9 cellular contexts compared by ENCODE assay signal in the genomic region with DNA sequence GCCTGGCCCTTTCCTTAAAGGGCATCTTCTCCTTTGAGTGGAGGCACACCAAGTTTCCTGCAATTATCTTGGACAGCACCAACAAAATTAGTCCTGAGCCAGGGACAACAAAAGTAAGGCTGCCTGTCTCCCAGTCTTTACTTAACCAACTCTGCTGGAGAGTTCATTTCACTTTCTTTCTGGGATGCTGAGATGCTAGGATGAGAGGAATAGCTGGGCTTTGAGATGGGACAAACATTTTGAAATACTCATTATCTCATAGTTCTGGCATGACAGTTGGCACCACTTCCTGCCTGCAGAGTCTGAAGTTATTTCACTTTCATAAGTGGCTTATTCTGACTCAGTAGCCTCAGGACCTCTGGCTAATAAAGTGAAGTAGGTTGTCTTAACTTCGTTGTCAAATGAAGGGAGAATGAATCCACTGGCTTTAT.
DNase-seq lines count a peak whose midpoint lies in the region; ATAC-seq and TF ChIP-seq lines count a peak whose summit lies in the region.
"Had no signal": no experiment of that assay in that cellular context is flagged by ENCODE, and none has a peak within 500 bp of the region (broad histone marks: within the 10 kb centered on the region; RNA-seq: fewer than 3 reads in every experiment).

No MANE protein-coding gene starts in this region.

- peak; percentile 18; the same call in 1 of the 2 replicates for ATAC-seq in HCT116

- H4K20me1 ChIP-seq in HCT116 (ENCODE audit: insufficient read depth), result peaks cover 4% of the 10 kb centered on the region; the same call in 1 of the 2 replicates

- BruUV-seq in HCT116 (replicated peaks; lab: Mats Ljungman, UMichigan), result no TSS peak

- H3K9ac ChIP-seq in HCT116 (ENCODE audit: low read length), result 0 out of 2 replicates have a peak overlapping the region, but pooled peaks have one; percentile 93

- intact Hi-C loops in HCT116 (cut with micrococcal nuclease), result no loop called here

- no peaks in the 10 kb centered on the region for H3K36me3 ChIP-seq in HCT116 (ENCODE audit: control insufficient read depth in 1 of 2, insufficient read depth in 2 of 2, low read length in 2 of 2)
- H3K36me3 ChIP-seq in effector memory CD4-positive, alpha-beta T cell (ENCODE audit: control insufficient read depth, insufficient read depth, low read length), result no peaks in the 10 kb centered on the region

- H3K4me3 ChIP-seq in HCT116 (replicated peaks in 1 of 2; ENCODE audit: low read depth in 1 of 2, low read length in 2 of 2), result peak overlapping the region; percentile 22 to 97; a peak in 3 of 4 replicates
- H3K4me3 ChIP-seq in astrocyte of the cerebellum (ENCODE audit: low read depth, low read length), result peak overlapping the region; percentile 99
- no peak overlapping the region for H3K4me3 ChIP-seq in effector memory CD4-positive, alpha-beta T cell (ENCODE audit: insufficient read depth, low read depth, low read length, poor library complexity, severe bottlenecking)

- H3K4me1 ChIP-seq in HCT116 (ENCODE audit: control insufficient read depth in 1 of 2, insufficient read depth in 2 of 2, low read length in 2 of 2), result peaks cover 20 to 36% of the 10 kb centered on the region in 2 experiments
- peaks cover 5% of the 10 kb centered on the region for H3K4me1 ChIP-seq in effector memory CD4-positive, alpha-beta T cell (ENCODE audit: control insufficient read depth, insufficient read depth, low read length, poor library complexity, severe bottlenecking)

- in situ Hi-C loops in astrocyte of the cerebellum (cut with HindIII; ENCODE audit: low sequenced_read_pairs), result no loop called here

- peak overlapping the region; percentile 87 for H3K4me2 ChIP-seq in HCT116 (ENCODE audit: low read length)

- peak; percentile 76 for DNase-seq in SIG-M5 treated with dmso at 0.1 percent for 504 hours (lab: John Stamatoyannopoulos, UW; ENCODE audit: unreplicated experiment)
- DNase-seq in SIG-M5 (lab: John Stamatoyannopoulos, UW), result no peak
- peak; percentile 48 for DNase-seq in HCT116 (ENCODE audit: low read depth, low spot score)
- DNase-seq in NAMALWA (ENCODE audit: low spot score), result peak; percentile 57
- DNase-seq in astrocyte of the cerebellum (ENCODE audit: low read depth), result peak; percentile 77
- peak; percentile 87 for DNase-seq in myocyte (ENCODE audit: low read depth)
- DNase-seq in hypothalamus (lab: John Stamatoyannopoulos, UW), result no peak
- DNase-seq in effector memory CD4-positive, alpha-beta T cell, result no peak

- no peak for TF ChIP-seq RAD21 in HCT116 (IDR thresholded peaks at IDR 0.05; ENCODE audit: low read depth)

- RAD21 ChIA-PET in HCT116 (lab: Charles Lee; ENCODE audit: low non-redundant PET in 1 of 2, low total read pairs in 2 of 2, uncharacterized antibody in 2 of 2, unreplicated experiment in 2 of 2), result no interaction called here

- H2AFZ ChIP-seq in HCT116 (ENCODE audit: low read depth, low read length, poor library complexity, severe bottlenecking), result no peak overlapping the region

- H3K79me2 ChIP-seq in HCT116 (ENCODE audit: insufficient read depth, low read length), result peaks cover 70% of the 10 kb centered on the region

- TF ChIP-seq POLR2A in HCT116 (IDR thresholded peaks at IDR 0.05; ENCODE audit: borderline replicate concordance, extremely low read depth, insufficient read depth, insufficient read length), result no peak

- POLR2A ChIA-PET in HCT116 (lab: Charles Lee), result no interaction called here

- H3K9me2 ChIP-seq in HCT116 (ENCODE audit: insufficient read depth), result no peaks in the 10 kb centered on the region

- TF ChIP-seq CTCF in HCT116 (IDR thresholded peaks at IDR 0.05 in 2 of 3, conservative IDR thresholded peaks at IDR 0.05 in 1 of 3; ENCODE audit: borderline replicate concordance in 1 of 3, insufficient read depth in 1 of 3, low read depth in 2 of 3, low read length in 2 of 3) (no peak), astrocyte of the cerebellum (IDR thresholded peaks at IDR 0.05; ENCODE audit: low read depth, low read length, missing control alignments) (no peak)

- H3K27ac ChIP-seq in HCT116 (ENCODE audit: low read depth, low read length), result peak overlapping the region; percentile 35; the same call in 1 of the 2 replicates
- no peak overlapping the region for H3K27ac ChIP-seq in effector memory CD4-positive, alpha-beta T cell (ENCODE audit: insufficient read depth, low read length, poor library complexity, severe bottlenecking)
- H3K27ac ChIP-seq: C4-2B had no signal

- CTCF ChIA-PET in HCT116 (lab: Charles Lee), result no interaction called here

- no peaks in the 10 kb centered on the region for H3K27me3 ChIP-seq in HCT116 (ENCODE audit: insufficient read depth, low read length)
- H3K27me3 ChIP-seq in effector memory CD4-positive, alpha-beta T cell (replicated peaks; ENCODE audit: control insufficient read depth, insufficient read depth, low read length, poor library complexity, severe bottlenecking), result no peaks in the 10 kb centered on the region

- H3K9me3 ChIP-seq in HCT116 (ENCODE audit: control insufficient read depth in 1 of 2, insufficient read depth in 1 of 2, low read depth in 1 of 2, low read length in 2 of 2), result no peaks in the 10 kb centered on the region
- H3K9me3 ChIP-seq in effector memory CD4-positive, alpha-beta T cell (ENCODE audit: control insufficient read depth, low read length), result no peaks in the 10 kb centered on the region

TF ChIP-seq in HCT116, 20 proteins besides CTCF, POLR2A, EP300 and RAD21:
- TF ChIP-seq SRF (IDR thresholded peaks at IDR 0.05; ENCODE audit: low read depth) (no peak), CEBPB (IDR thresholded peaks at IDR 0.05; ENCODE audit: low read depth) (peak; percentile 85), CBX3 (IDR thresholded peaks at IDR 0.05; ENCODE audit: low read depth) (peak; percentile 44; the same call in 1 of the 2 replicates), SIN3A (IDR thresholded peaks at IDR 0.05; ENCODE audit: low read depth) (peak; percentile 39; the same call in 1 of the 2 replicates), SP1 (IDR thresholded peaks at IDR 0.05; ENCODE audit: low read depth) (peak; percentile 35), JUND (IDR thresholded peaks at IDR 0.05) (peak; percentile 61), FOSL1 (IDR thresholded peaks at IDR 0.05; ENCODE audit: low read depth) (peak; percentile 60)
- TF ChIP-seq, protein P1, sequence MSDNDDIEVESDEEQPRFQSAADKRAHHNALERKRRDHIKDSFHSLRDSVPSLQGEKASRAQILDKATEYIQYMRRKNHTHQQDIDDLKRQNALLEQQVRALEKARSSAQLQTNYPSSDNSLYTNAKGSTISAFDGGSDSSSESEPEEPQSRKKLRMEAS (IDR thresholded peaks at IDR 0.05), result no peak
TF ChIP-seq in HCT116: peak in this region for 6.

Comparison
In these comparisons a context has a peak if more than half of its experiments do, and no peak if none do; other contexts are left out.
1. DNase-seq: peak in SIG-M5 treated with dmso at 0.1 percent for 504 hours (single experiment), HCT116 (single experiment), NAMALWA (single experiment), astrocyte of the cerebellum (single experiment) and myocyte (single experiment); none in SIG-M5 (single experiment), hypothalamus (0 of 51) and effector memory CD4-positive, alpha-beta T cell (0 of 3).